Comparison of ENCODE assay signal across 19 cellular contexts in the genomic region with DNA sequence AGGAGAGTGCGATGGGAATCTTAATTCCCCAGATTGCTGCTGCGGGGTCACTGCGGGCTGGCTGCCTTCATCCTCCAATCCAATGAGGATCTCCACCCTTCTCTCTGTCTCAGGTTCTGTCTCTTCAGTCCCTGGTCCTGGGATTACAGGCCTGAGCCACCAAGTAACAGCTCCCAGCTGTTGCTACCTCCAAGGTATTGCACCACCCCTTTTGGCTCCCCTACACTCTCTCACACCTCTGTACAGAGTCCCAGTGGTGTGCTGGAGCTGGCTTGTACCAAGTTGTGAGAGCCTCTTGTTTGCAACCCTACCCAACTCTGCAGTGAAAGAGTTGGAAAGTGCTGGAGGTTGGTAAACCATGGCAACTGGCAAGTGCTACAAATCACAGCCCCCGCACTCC.
"Had no signal": no experiment of that assay in that cellular context is flagged by ENCODE, and none has a peak within 500 bp of the region (broad histone marks: within the 10 kb centered on the region; RNA-seq: fewer than 3 reads in every experiment).

No MANE protein-coding gene starts in this region.

- H3K9me3 ChIP-seq: SJSA1 had no signal

- H3K4me3 ChIP-seq: SJSA1, SK-N-MC had no signal

- DNase-seq: KBM-7, MV-4-11, NCI-H1048, NCI-H1105, NCI-H1417, NCI-H1436 treated with DMSO at 0.1 percent for 48 hours, NCI-H1694, NCI-H187 treated with DMSO at 0.1 percent for 48 hours, NCI-H2029 treated with DMSO at 0.1 percent for 48 hours, NCI-H2171 treated with DMSO at 0.1 percent for 48 hours, NCI-H345, NCI-H446 treated with DMSO at 0.1 percent for 48 hours, NCI-H510A treated with DMSO at 0.1 percent for 48 hours, NCI-H526, RPMI8226, SIG-M5 had no signal

- H3K36me3 ChIP-seq: SJSA1 had no signal

- H3K27ac ChIP-seq: SJSA1, SK-N-MC had no signal

- H3K27me3 ChIP-seq: SJSA1 had no signal

- FAIRE-seq: RCC 7860 had no signal

- H3K4me1 ChIP-seq: SJSA1 had no signal
